13 cellular contexts compared by ENCODE assay signal in the genomic region with DNA sequence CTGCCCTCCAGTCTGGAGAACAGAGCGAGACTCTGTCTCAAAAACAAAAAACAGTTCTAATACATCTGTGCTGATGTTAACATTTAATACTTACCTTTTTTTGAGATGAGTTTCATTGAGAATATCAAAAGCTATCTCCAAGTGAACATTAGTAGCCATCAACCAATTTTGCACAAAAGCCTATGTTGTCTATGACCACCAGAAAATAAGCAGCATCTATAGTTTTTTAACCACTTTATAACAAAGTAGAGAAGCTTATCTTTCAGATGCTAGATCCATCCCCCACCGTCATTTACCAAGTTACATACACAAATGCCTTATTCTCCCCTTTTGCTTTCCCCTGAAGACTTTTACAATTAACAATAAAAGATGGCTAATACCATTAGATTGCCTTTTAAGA. TPM values are rescaled to one million over a fixed set of nuclear protein-coding genes. Genes with fewer than 3 reads are reported as not detected.
DNase-seq lines count a peak whose midpoint lies in the region; TF ChIP-seq lines count a peak whose summit lies in the region.
"Had no signal": no experiment of that assay in that cellular context is flagged by ENCODE, and none has a peak within 500 bp of the region (broad histone marks: within the 10 kb centered on the region; RNA-seq: fewer than 3 reads in every experiment).

No MANE protein-coding gene starts in this region.

- peaks cover 78% of the 10 kb centered on the region for H3K4me1 Mint-ChIP-seq in activated T-cell treated with anti-CD3 and anti-CD28 coated beads, Interleukin-2, amount 50 U/mL, for 24 hours (ENCODE audit: low read depth)
- peaks cover 85% of the 10 kb centered on the region for H3K4me1 Mint-ChIP-seq in brain

- peak overlapping the region; percentile 98; the same call in 1 of the 2 replicates for H3K4me2 ChIP-seq in OCI-LY3 (ENCODE audit: low read length)
- H3K4me2 ChIP-seq in skeletal muscle satellite cell (ENCODE audit: low read length): peak overlapping the region; percentile 97

- H2AFZ ChIP-seq in OCI-LY3 (ENCODE audit: low read depth, low read length): no peak overlapping the region

- H3K27ac ChIP-seq in OCI-LY3 (ENCODE audit: low read length) (no peak overlapping the region), sigmoid colon (no peak overlapping the region)
- H3K27ac ChIP-seq: neutrophil, spleen had no signal

- peaks cover 98% of the 10 kb centered on the region for H3K36me3 Mint-ChIP-seq in activated T-cell treated with anti-CD3 and anti-CD28 coated beads, Interleukin-2, amount 50 U/mL, for 24 hours (ENCODE audit: low read depth)
- peaks cover 52% of the 10 kb centered on the region for H3K36me3 Mint-ChIP-seq in brain

- H3K9ac ChIP-seq in OCI-LY3 (ENCODE audit: low read length) (no peak overlapping the region), skeletal muscle satellite cell (ENCODE audit: low read depth, low read length) (no peak overlapping the region)

- peaks cover 64% of the 10 kb centered on the region for H3K79me2 ChIP-seq in OCI-LY3 (ENCODE audit: low read length)

- peak overlapping the region; percentile 100 for H3K4me3 Mint-ChIP-seq in activated T-cell treated with anti-CD3 and anti-CD28 coated beads, Interleukin-2, amount 50 U/mL, for 24 hours
- peak overlapping the region; percentile 14 to 67 (median 20) for H3K4me3 Mint-ChIP-seq in brain

- 83 to 92% methylated on average over 2 of the region's 2 CpGs for WGBS in sigmoid colon, 2 donors

- TF ChIP-seq POLR2A in sigmoid colon (IDR thresholded peaks at IDR 0.05): no peak

- peak overlapping the region; percentile 87 for H3K27ac Mint-ChIP-seq in activated T-cell treated with anti-CD3 and anti-CD28 coated beads, Interleukin-2, amount 50 U/mL, for 24 hours
- H3K27ac Mint-ChIP-seq in brain: peak overlapping the region in 2 of 5 experiments; percentile 2 to 48

- H3K9me3 ChIP-seq in OCI-LY3 (ENCODE audit: insufficient read depth, low read length) (no peaks in the 10 kb centered on the region), skeletal muscle satellite cell (replicated peaks; ENCODE audit: low read length) (no peaks in the 10 kb centered on the region), sigmoid colon (no peaks in the 10 kb centered on the region)
- H3K9me3 ChIP-seq: neutrophil, spleen had no signal

- DNase-seq in activated T-cell treated with anti-CD3 and anti-CD28 coated beads, Interleukin-2, amount 50 U/mL, for 24 hours: no peak
- DNase-seq in activated T-cell treated with anti-CD3 and anti-CD28 coated beads for 4 hours (no peak), sigmoid colon (no peak), NCI-H526 (lab: John Stamatoyannopoulos, UW) (no peak), GM20000 (ENCODE audit: low spot score) (no peak)
- DNase-seq: NCI-H1930, spleen, T-cell, trophoblast cell had no signal

- peaks cover 78% of the 10 kb centered on the region for H4K20me1 ChIP-seq in OCI-LY3 (ENCODE audit: insufficient read depth, low read length)

- peaks cover 50% of the 10 kb centered on the region for H3K4me1 ChIP-seq in OCI-LY3 (ENCODE audit: low read length)
- peaks cover 38% of the 10 kb centered on the region for H3K4me1 ChIP-seq in skeletal muscle satellite cell (ENCODE audit: control insufficient read depth, insufficient read depth, low read length)
- peaks cover 0 to 60% (median 44%) of the 10 kb centered on the region in 4 donors for H3K4me1 ChIP-seq in sigmoid colon

- no peak for TF ChIP-seq EP300 in sigmoid colon (IDR thresholded peaks at IDR 0.05)

- H3K27me3 ChIP-seq in OCI-LY3 (ENCODE audit: low read depth, low read length) (no peaks in the 10 kb centered on the region), skeletal muscle satellite cell (ENCODE audit: control insufficient read depth, insufficient read depth, low read length) (no peaks in the 10 kb centered on the region), sigmoid colon (no peaks in the 10 kb centered on the region)
- H3K27me3 ChIP-seq: neutrophil, spleen had no signal

- H3K36me3 ChIP-seq in OCI-LY3 (replicated peaks; ENCODE audit: low read depth, low read length) (peaks cover 82% of the 10 kb centered on the region), skeletal muscle satellite cell (ENCODE audit: insufficient read depth, low read length) (peaks cover 75% of the 10 kb centered on the region), sigmoid colon (peaks cover 17 to 61% (median 33%) of the 10 kb centered on the region in 4 donors)

- no peaks in the 10 kb centered on the region for H3K27me3 Mint-ChIP-seq in activated T-cell treated with anti-CD3 and anti-CD28 coated beads, Interleukin-2, amount 50 U/mL, for 24 hours
- peaks cover 18% of the 10 kb centered on the region for H3K27me3 Mint-ChIP-seq in brain
- H3K27me3 Mint-ChIP-seq: T-cell had no signal

- H3K9me3 Mint-ChIP-seq in activated T-cell treated with anti-CD3 and anti-CD28 coated beads, Interleukin-2, amount 50 U/mL, for 24 hours: no peaks in the 10 kb centered on the region
- H3K9me3 Mint-ChIP-seq in brain: peaks cover 0 to 10% (median 0%) of the 10 kb centered on the region in 5 experiments
- H3K9me3 Mint-ChIP-seq: T-cell had no signal

- intact Hi-C loops in sigmoid colon (cut with DNase I): no loop called here

- H3K4me3 ChIP-seq in OCI-LY3 (ENCODE audit: low read length) (no peak overlapping the region), skeletal muscle satellite cell (ENCODE audit: low read length) (no peak overlapping the region), sigmoid colon (no peak overlapping the region)
- H3K4me3 ChIP-seq: spleen had no signal

- TF ChIP-seq CTCF in OCI-LY3 (IDR thresholded peaks at IDR 0.05; ENCODE audit: low read depth, low read length) (no peak), brain (conservative IDR thresholded peaks at IDR 0.05) (no peak), sigmoid colon (IDR thresholded peaks at IDR 0.05) (no peak), GM20000 (IDR thresholded peaks at IDR 0.05; ENCODE audit: extremely low read depth, missing control alignments) (no peak)

RNA-seq across cellular contexts. Expression of a gene that starts 4.1 kb away (rescaled TPM):
- polyA plus RNA-seq in brain (ENCODE audit: insufficient read depth, low read depth, low replicate concordance): 124 TPM
- 365 and 445 TPM in 2 replicates for total RNA-seq in skeletal muscle satellite cell (2012; rRNA removed)
- 100 to 1,000 TPM; 138 to 214 (median 151) TPM for total RNA-seq in sigmoid colon
- polyA plus RNA-seq in sigmoid colon: 100 to 1,000 TPM in 1 of 3 donors, 10 to 100 TPM in 2; 90.6 to 125 (median 93.7) TPM

RNA-seq across cellular contexts. Expression of a gene that starts 14.9 kb away (rescaled TPM):
- polyA plus RNA-seq in brain (ENCODE audit: insufficient read depth, low read depth, low replicate concordance) (72.5 TPM), sigmoid colon (10 to 100 TPM; 17.8 to 24.8 (median 21.0) TPM)
- total RNA-seq in skeletal muscle satellite cell (2012; rRNA removed): 24.6 and 24.9 TPM in 2 replicates
- 100 to 1,000 TPM in 3 of 4 donors, 10 to 100 TPM in 1; 99.8 to 120 (median 105) TPM for total RNA-seq in sigmoid colon

RNA-seq across cellular contexts. Expression of a gene that starts 47.8 kb away (rescaled TPM):
- polyA plus RNA-seq in brain (ENCODE audit: insufficient read depth, low read depth, low replicate concordance): 97.8 TPM
- total RNA-seq in skeletal muscle satellite cell (2012; rRNA removed): 9.4 and 15.7 TPM in 2 replicates
- total RNA-seq in sigmoid colon: 10 to 100 TPM; 29.5 to 64.0 (median 33.7) TPM
- 10 to 100 TPM in 2 of 3 donors, 1 to 10 TPM in 1; 3.0 to 20.0 (median 11.4) TPM for polyA plus RNA-seq in sigmoid colon
